In genomic region chr1:53769780-53770179, GRCh38 we compare ENCODE assay signal across 19 cellular contexts. TPM values are rescaled to one million over a fixed set of nuclear protein-coding genes. Genes with fewer than 3 reads are reported as not detected.
"Had no signal": no experiment of that assay in that cellular context is flagged by ENCODE, and none has a peak within 500 bp of the region (broad histone marks: within the 10 kb centered on the region; RNA-seq: fewer than 3 reads in every experiment).

No MANE protein-coding gene starts in this region.

- DNase-seq: activated CD4-positive, alpha-beta T cell treated with anti-CD3 and anti-CD28 coated beads, Interleukin-2, amount 50 U/mL, for 1 hour; activated naive CD4-positive, alpha-beta T cell treated with Interleukin-2 at 50 U/mL for 16 hours; activated T-cell treated with anti-CD3 and anti-CD28 coated beads for 4 hours; caudate nucleus; effector memory CD4-positive, alpha-beta T cell; hypothalamus; left ventricle myocardium superior; natural killer cell; posterior cingulate gyrus; stimulated activated naive CD8-positive, alpha-beta T cell treated with anti-CD3 and anti-CD28 coated beads, Interleukin-15, Interleukin-2, amounts not matched to agents 100 U/mL and 50 U/mL, for 24 hours; T-helper 9 cell had no signal

- H3K27me3 ChIP-seq: neutrophil, suprapubic skin had no signal

- H3K9me3 Mint-ChIP-seq: dendritic cell treated with granulocyte-macrophage colony-stimulating factor and Interleukin-4, amounts not matched to agents 40 ng/mL and 50 ng/mL, for 4 days; memory B cell; natural killer cell; type B pancreatic cell had no signal

- H3K27ac Mint-ChIP-seq: dendritic cell treated with granulocyte-macrophage colony-stimulating factor and Interleukin-4, amounts not matched to agents 40 ng/mL and 50 ng/mL, for 4 days; memory B cell; natural killer cell; type B pancreatic cell had no signal

- H3K4me1 ChIP-seq: suprapubic skin had no signal

- H3K4me1 Mint-ChIP-seq: memory B cell had no signal

- H3K4me3 Mint-ChIP-seq: dendritic cell treated with granulocyte-macrophage colony-stimulating factor and Interleukin-4, amounts not matched to agents 40 ng/mL and 50 ng/mL, for 4 days; memory B cell; natural killer cell; type B pancreatic cell had no signal

- H3K9me3 ChIP-seq: neutrophil, suprapubic skin had no signal

- ATAC-seq: activated CD4-positive, CD25-positive, alpha-beta regulatory T cell treated with anti-CD3 and anti-CD28 coated beads, Interleukin-2, amount 50 U/mL, for 24 hours; left ventricle myocardium superior; natural killer cell; stimulated activated naive CD8-positive, alpha-beta T cell treated with anti-CD3 and anti-CD28 coated beads, Interleukin-15, Interleukin-2, amounts not matched to agents 100 U/mL and 50 U/mL, for 24 hours had no signal

- H3K27ac ChIP-seq: neutrophil, skin epidermis, suprapubic skin had no signal

- H3K4me3 ChIP-seq: skin epidermis, suprapubic skin had no signal

- H3K27me3 Mint-ChIP-seq: dendritic cell treated with granulocyte-macrophage colony-stimulating factor and Interleukin-4, amounts not matched to agents 40 ng/mL and 50 ng/mL, for 4 days; memory B cell; type B pancreatic cell had no signal

RNA-seq across cellular contexts. Expression of gene GLIS1, which starts 30.8 kb away (rescaled TPM):
- total RNA-seq: activated CD8-positive, alpha-beta memory T cell treated with anti-CD3 and anti-CD28 coated beads for 36 hours; left ventricle myocardium superior; natural killer cell had no signal
